In the genomic region with DNA sequence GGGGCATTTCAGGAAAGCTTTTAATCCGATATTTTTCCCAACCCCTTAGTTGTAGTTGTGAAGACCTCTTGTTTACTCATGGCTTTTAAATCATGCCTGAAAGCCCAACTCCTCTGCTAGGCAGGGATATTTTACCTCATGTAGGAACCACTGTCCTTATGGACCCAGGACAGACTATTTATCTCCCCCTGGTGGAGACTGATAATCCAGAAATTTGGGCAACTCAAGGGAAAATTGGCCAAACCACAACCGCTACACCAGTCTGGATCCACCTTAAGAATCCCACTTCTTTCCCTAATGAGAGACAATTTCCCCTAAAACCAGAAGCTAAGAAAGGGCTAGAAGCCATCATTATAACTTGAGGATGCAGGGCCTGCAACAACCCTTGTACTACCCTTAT, we compare ENCODE assay signal across 23 cellular contexts.
A peak's percentile ranks its signal among the peaks of the same experiment; 100 is the strongest.
DNase-seq lines count a peak whose midpoint lies in the region; ATAC-seq and TF ChIP-seq lines count a peak whose summit lies in the region.
"Had no signal": no experiment of that assay in that cellular context is flagged by ENCODE, and none has a peak within 500 bp of the region (broad histone marks: within the 10 kb centered on the region; RNA-seq: fewer than 3 reads in every experiment).

No MANE protein-coding gene starts in this region.

- no peak overlapping the region for H3K27ac Mint-ChIP-seq in nephron progenitor cell
- no peak overlapping the region for H3K27ac Mint-ChIP-seq in activated T-cell treated with anti-CD3 and anti-CD28 coated beads, Interleukin-2, amount 50 U/mL, for 24 hours
- H3K27ac Mint-ChIP-seq: activated naive CD8-positive, alpha-beta T cell treated with anti-CD3 and anti-CD28 coated beads, Interleukin-2, amount 10 ng/mL, durations not matched to agents 7 days and 5 days; activated T-helper 17 cell treated with anti-CD3 and anti-CD28 coated beads, Interleukin-2, amount 50 U/mL, for 72 hours; brain; HFFc6; natural killer cell treated with Interleukin-12 subunit alpha and Interleukin-12 subunit beta and Interleukin-15 and Interleukin-18, amount 100 ng/mL, for 72 hours; stimulated activated effector memory CD8-positive, alpha-beta T cell treated with anti-CD3 and anti-CD28 coated beads, Interleukin-12 subunit alpha, Interleukin-12 subunit beta, amount 100 ng/mL, for 72 hours had no signal

- H3K4me3 Mint-ChIP-seq in nephron progenitor cell: no peak overlapping the region
- H3K4me3 Mint-ChIP-seq in activated T-cell treated with anti-CD3 and anti-CD28 coated beads, Interleukin-2, amount 50 U/mL, for 24 hours: no peak overlapping the region
- H3K4me3 Mint-ChIP-seq: activated naive CD8-positive, alpha-beta T cell treated with anti-CD3 and anti-CD28 coated beads, Interleukin-2, amount 10 ng/mL, durations not matched to agents 7 days and 5 days; activated T-helper 17 cell treated with anti-CD3 and anti-CD28 coated beads, Interleukin-2, amount 50 U/mL, for 72 hours; brain; HFFc6; natural killer cell treated with Interleukin-12 subunit alpha and Interleukin-12 subunit beta and Interleukin-15 and Interleukin-18, amount 100 ng/mL, for 72 hours; stimulated activated effector memory CD8-positive, alpha-beta T cell treated with anti-CD3 and anti-CD28 coated beads, Interleukin-12 subunit alpha, Interleukin-12 subunit beta, amount 100 ng/mL, for 72 hours had no signal

- H3K4me3 ChIP-seq in BE2C (ENCODE audit: low read depth, low read length): no peak overlapping the region
- H3K4me3 ChIP-seq in Loucy (ENCODE audit: low read length, poor library complexity, severe bottlenecking): no peak overlapping the region
- H3K4me3 ChIP-seq in choroid plexus epithelial cell (ENCODE audit: low read depth, low read length): no peak overlapping the region
- H3K4me3 ChIP-seq in gastroesophageal sphincter: no peak overlapping the region
- H3K4me3 ChIP-seq: gastrocnemius medialis, suprapubic skin had no signal

- H3K9me3 ChIP-seq in BE2C (no peaks in the 10 kb centered on the region), Loucy (ENCODE audit: insufficient read depth, low read depth, low read length) (0 out of 2 replicates have a peak, but pooled peaks cover 4% of the 10 kb centered on the region), gastroesophageal sphincter (peaks cover 0 to 22% (median 0%) of the 10 kb centered on the region in 3 donors)
- H3K9me3 ChIP-seq: gastrocnemius medialis, suprapubic skin had no signal

- 100% methylated on average over 2 of the region's 2 CpGs; no CpG with 5 or more reads in 1 of the 2 donors for WGBS in gastroesophageal sphincter (ENCODE audit: low coverage in 1 of 2), 2 donors

- TF ChIP-seq CTCF in BE2C (IDR thresholded peaks at IDR 0.05; ENCODE audit: low read depth, low read length) (peak; percentile 32), Loucy (conservative IDR thresholded peaks at IDR 0.05; ENCODE audit: low read length) (peak; percentile 45), choroid plexus epithelial cell (conservative IDR thresholded peaks at IDR 0.05; ENCODE audit: low read depth, low read length) (peak; percentile 20), nephron progenitor cell (IDR thresholded peaks at IDR 0.05) (no peak), gastroesophageal sphincter (IDR thresholded peaks at IDR 0.05) (no peak)

- H3K9ac ChIP-seq in Loucy (ENCODE audit: low read depth, low read length, poor library complexity, severe bottlenecking): no peak overlapping the region

- TF ChIP-seq EP300 in gastroesophageal sphincter (IDR thresholded peaks at IDR 0.05): no peak

- TF ChIP-seq POLR2A in gastroesophageal sphincter (IDR thresholded peaks at IDR 0.05): no peak

- DNase-seq in BE2C: no peak
- DNase-seq in choroid plexus epithelial cell (ENCODE audit: low read depth): no peak
- DNase-seq in iPS-NIHi11 (ENCODE audit: low spot score): peak; percentile 10
- DNase-seq in nephron progenitor cell: no peak
- DNase-seq in activated T-cell treated with anti-CD3 and anti-CD28 coated beads, Interleukin-2, amount 50 U/mL, for 24 hours: no peak
- DNase-seq in activated T-cell treated with anti-CD3 and anti-CD28 coated beads, Interleukin-2, amount 50 U/mL, for 48 hours: no peak
- DNase-seq: activated naive CD8-positive, alpha-beta T cell treated with anti-CD3 and anti-CD28 coated beads, Interleukin-2, amount 10 ng/mL, durations not matched to agents 7 days and 5 days; EL; gastrocnemius medialis; HFFc6; left cardiac atrium; NCI-H1417 treated with DMSO at 0.1 percent for 48 hours; NCI-H2107; NCI-H510A treated with DMSO at 0.1 percent for 48 hours; posterior cingulate gyrus had no signal

- H3K4me1 Mint-ChIP-seq in nephron progenitor cell: no peaks in the 10 kb centered on the region
- H3K4me1 Mint-ChIP-seq in activated T-cell treated with anti-CD3 and anti-CD28 coated beads, Interleukin-2, amount 50 U/mL, for 24 hours (ENCODE audit: low read depth): no peaks in the 10 kb centered on the region
- H3K4me1 Mint-ChIP-seq: activated naive CD8-positive, alpha-beta T cell treated with anti-CD3 and anti-CD28 coated beads, Interleukin-2, amount 10 ng/mL, durations not matched to agents 7 days and 5 days; activated T-helper 17 cell treated with anti-CD3 and anti-CD28 coated beads, Interleukin-2, amount 50 U/mL, for 72 hours; brain; stimulated activated effector memory CD8-positive, alpha-beta T cell treated with anti-CD3 and anti-CD28 coated beads, Interleukin-12 subunit alpha, Interleukin-12 subunit beta, amount 100 ng/mL, for 72 hours had no signal

- H3K79me2 ChIP-seq in Loucy (ENCODE audit: insufficient read depth, low read length): no peaks in the 10 kb centered on the region

- H3K36me3 Mint-ChIP-seq in nephron progenitor cell (ENCODE audit: low read depth): no peaks in the 10 kb centered on the region
- H3K36me3 Mint-ChIP-seq in activated T-cell treated with anti-CD3 and anti-CD28 coated beads, Interleukin-2, amount 50 U/mL, for 24 hours (ENCODE audit: low read depth): no peaks in the 10 kb centered on the region
- H3K36me3 Mint-ChIP-seq: activated naive CD8-positive, alpha-beta T cell treated with anti-CD3 and anti-CD28 coated beads, Interleukin-2, amount 10 ng/mL, durations not matched to agents 7 days and 5 days; brain; natural killer cell treated with Interleukin-12 subunit alpha and Interleukin-12 subunit beta and Interleukin-15 and Interleukin-18, amount 100 ng/mL, for 72 hours; stimulated activated effector memory CD8-positive, alpha-beta T cell treated with anti-CD3 and anti-CD28 coated beads, Interleukin-12 subunit alpha, Interleukin-12 subunit beta, amount 100 ng/mL, for 72 hours had no signal

- no peaks in the 10 kb centered on the region for H4K20me1 ChIP-seq in Loucy (ENCODE audit: insufficient read depth, low read length, poor library complexity, severe bottlenecking)

- H3K27me3 Mint-ChIP-seq in nephron progenitor cell (ENCODE audit: low read depth, poor library complexity): peaks cover 11% of the 10 kb centered on the region
- H3K27me3 Mint-ChIP-seq in activated T-cell treated with anti-CD3 and anti-CD28 coated beads, Interleukin-2, amount 50 U/mL, for 24 hours: no peaks in the 10 kb centered on the region
- H3K27me3 Mint-ChIP-seq: activated naive CD8-positive, alpha-beta T cell treated with anti-CD3 and anti-CD28 coated beads, Interleukin-2, amount 10 ng/mL, durations not matched to agents 7 days and 5 days; activated T-helper 17 cell treated with anti-CD3 and anti-CD28 coated beads, Interleukin-2, amount 50 U/mL, for 72 hours; natural killer cell treated with Interleukin-12 subunit alpha and Interleukin-12 subunit beta and Interleukin-15 and Interleukin-18, amount 100 ng/mL, for 72 hours had no signal

- H3K27me3 ChIP-seq in BE2C (no peaks in the 10 kb centered on the region), Loucy (ENCODE audit: insufficient read depth, low read length, poor library complexity, severe bottlenecking) (no peaks in the 10 kb centered on the region), gastroesophageal sphincter (no peaks in the 10 kb centered on the region)
- H3K27me3 ChIP-seq: gastrocnemius medialis, suprapubic skin had no signal

- H3K4me2 ChIP-seq in Loucy (ENCODE audit: low read depth, low read length, poor library complexity, severe bottlenecking): no peak overlapping the region

- no peak overlapping the region for H3K27ac ChIP-seq in gastroesophageal sphincter
- H3K27ac ChIP-seq: gastrocnemius medialis, RWPE1, suprapubic skin had no signal

- peaks cover 3% of the 10 kb centered on the region for H3K9me3 Mint-ChIP-seq in nephron progenitor cell
- peaks cover 2% of the 10 kb centered on the region for H3K9me3 Mint-ChIP-seq in activated T-cell treated with anti-CD3 and anti-CD28 coated beads, Interleukin-2, amount 50 U/mL, for 24 hours
- H3K9me3 Mint-ChIP-seq: activated naive CD8-positive, alpha-beta T cell treated with anti-CD3 and anti-CD28 coated beads, Interleukin-2, amount 10 ng/mL, durations not matched to agents 7 days and 5 days; activated T-helper 17 cell treated with anti-CD3 and anti-CD28 coated beads, Interleukin-2, amount 50 U/mL, for 72 hours; stimulated activated effector memory CD8-positive, alpha-beta T cell treated with anti-CD3 and anti-CD28 coated beads, Interleukin-12 subunit alpha, Interleukin-12 subunit beta, amount 100 ng/mL, for 72 hours had no signal

- H3K9me2 ChIP-seq in Loucy (replicated peaks; ENCODE audit: low read depth, low read length): no peaks in the 10 kb centered on the region

- no peaks in the 10 kb centered on the region for H3F3A ChIP-seq in Loucy (ENCODE audit: low read depth)

- H2AFZ ChIP-seq in Loucy (ENCODE audit: low read length): no peak overlapping the region

- H3K36me3 ChIP-seq in BE2C: no peaks in the 10 kb centered on the region
- H3K36me3 ChIP-seq in Loucy (ENCODE audit: insufficient read depth, low read length): no peaks in the 10 kb centered on the region
- H3K36me3 ChIP-seq in gastroesophageal sphincter: no peaks in the 10 kb centered on the region
- H3K36me3 ChIP-seq: gastrocnemius medialis, suprapubic skin had no signal

- ATAC-seq in gastroesophageal sphincter: no peak
- ATAC-seq: activated T-helper 17 cell treated with anti-CD3 and anti-CD28 coated beads, Interleukin-2, amount 50 U/mL, for 72 hours; gastrocnemius medialis; left cardiac atrium; natural killer cell treated with Interleukin-12 subunit alpha and Interleukin-12 subunit beta and Interleukin-15 and Interleukin-18, amount 100 ng/mL, for 72 hours; stimulated activated effector memory CD8-positive, alpha-beta T cell treated with anti-CD3 and anti-CD28 coated beads, Interleukin-12 subunit alpha, Interleukin-12 subunit beta, amount 100 ng/mL, for 72 hours had no signal

- no peaks in the 10 kb centered on the region for H3K4me1 ChIP-seq in BE2C
- no peaks in the 10 kb centered on the region for H3K4me1 ChIP-seq in Loucy (ENCODE audit: insufficient read depth, low read length, poor library complexity, severe bottlenecking)
- no peaks in the 10 kb centered on the region for H3K4me1 ChIP-seq in gastroesophageal sphincter
- H3K4me1 ChIP-seq: gastrocnemius medialis, suprapubic skin had no signal

Comparison
In these comparisons a context has a peak if more than half of its experiments do, and no peak if none do; other contexts are left out.
1. CTCF ChIP-seq: peak in BE2C (single experiment), Loucy (single experiment) and choroid plexus epithelial cell (single experiment); none in nephron progenitor cell (single experiment) and gastroesophageal sphincter (0 of 4).